8 cellular contexts compared by ENCODE assay signal in genomic region chr12:15276088-15276698, GRCh38. TPM values are rescaled to one million over a fixed set of nuclear protein-coding genes. Genes with fewer than 3 reads are reported as not detected.
A peak's percentile ranks its signal among the peaks of the same experiment; 100 is the strongest.
DNase-seq lines count a peak whose midpoint lies in the region; ATAC-seq, FAIRE-seq and TF ChIP-seq lines count a peak whose summit lies in the region.

No MANE protein-coding gene starts in this region.

- TF ChIP-seq CTCF in Caco-2 (IDR thresholded peaks at IDR 0.05; ENCODE audit: insufficient read depth in 1 of 2, low read depth in 1 of 2, low read length in 1 of 2, severe bottlenecking in 1 of 2, unreplicated experiment in 1 of 2) = peak; percentile 61 to 83
- TF ChIP-seq CTCF in HEK293 (tag by site-specific recombination; IDR thresholded peaks at IDR 0.05) = 0 out of 2 replicates have a peak, but pooled peaks have one; percentile 24
- TF ChIP-seq CTCF in Peyer's patch (IDR thresholded peaks at IDR 0.05) = peak; percentile 23 to 80 (median 68)
- TF ChIP-seq CTCF in fibroblast of lung (conservative IDR thresholded peaks at IDR 0.05 in 1 of 2, IDR thresholded peaks at IDR 0.05 in 1 of 2; ENCODE audit: low read depth in 1 of 2, low read length in 2 of 2) = peak; percentile 59 to 61
- TF ChIP-seq CTCF in pancreas (IDR thresholded peaks at IDR 0.05) = peak; percentile 48 to 58 (median 52)

- peak; percentile 49 to 61 (median 54) for ATAC-seq in pancreas
- no peak for ATAC-seq in GM19324 (IDR thresholded peaks at IDR 0.05; ENCODE audit: low FRiP score, unreplicated experiment)
- ATAC-seq in GM18867 (IDR thresholded peaks at IDR 0.05; ENCODE audit: unreplicated experiment) = no peak

- no peaks in the 10 kb centered on the region for H3K9me3 Mint-ChIP-seq in Caco-2 (ENCODE audit: unreplicated experiment)

- H3K4me3 Mint-ChIP-seq in Caco-2 (ENCODE audit: unreplicated experiment) = no peak overlapping the region

- H3K4me1 Mint-ChIP-seq in Caco-2 (ENCODE audit: low read depth, unreplicated experiment) = no peaks in the 10 kb centered on the region

- WGBS in pancreas, 2 donors = 29 to 31% methylated on average over 8 of the region's 8 CpGs

- H3K27me3 Mint-ChIP-seq in Caco-2 (ENCODE audit: insufficient read depth, unreplicated experiment) = peaks cover 8% of the 10 kb centered on the region

- no peaks in the 10 kb centered on the region for H4K20me1 ChIP-seq in fibroblast of lung (ENCODE audit: control insufficient read depth, extremely low read depth, insufficient read depth, low read length)

- DNase-seq in Caco-2 (peak in 1 of 2 experiments; percentile 69), Peyer's patch (peak in 1 of 3 donors; percentile 54), fibroblast of lung (ENCODE audit: low read depth in 2 of 2) (peak; percentile 19 to 70), pancreas (peak in 1 of 6 donors; percentile 29), GM19240 (ENCODE audit: insufficient read length, low spot score) (no peak)

- H3K4me1 ChIP-seq in Caco-2 (no peaks in the 10 kb centered on the region), HEK293 (ENCODE audit: control insufficient read depth, insufficient read depth, low read length) (no peaks in the 10 kb centered on the region), Peyer's patch (peaks cover 0 to 3% (median 0%) of the 10 kb centered on the region in 4 donors), fibroblast of lung (ENCODE audit: control insufficient read depth, extremely low read depth, insufficient read depth, low read length) (no peaks in the 10 kb centered on the region), pancreas (peaks cover 0 to 4% (median 4%) of the 10 kb centered on the region in 3 donors)

- H3K9me3 ChIP-seq in Caco-2 (no peaks in the 10 kb centered on the region), HEK293 (ENCODE audit: control insufficient read depth, insufficient read depth, low read depth, low read length) (no peaks in the 10 kb centered on the region), Peyer's patch (no peaks in the 10 kb centered on the region), fibroblast of lung (ENCODE audit: control insufficient read depth, insufficient read depth, low read depth, low read length) (no peaks in the 10 kb centered on the region), pancreas (no peaks in the 10 kb centered on the region)

- H3K79me2 ChIP-seq in fibroblast of lung (ENCODE audit: control insufficient read depth, insufficient read depth, low read length) = no peaks in the 10 kb centered on the region

- no peak overlapping the region for H3K9ac ChIP-seq in fibroblast of lung (ENCODE audit: insufficient read depth, low read length)

- POLR2A ChIA-PET in Caco-2 (lab: Charles Lee) = no interaction called here
- POLR2A ChIA-PET in HEK293 (lab: Yijun Ruan, JAX) = no interaction called here

- CTCF ChIA-PET in Caco-2 (lab: Charles Lee) = interaction anchor here (0.8 kb wide), 1 partner anchor 252 kb away, joined by 3 read pairs; no protein-coding TSS in a partner anchor
- CTCF ChIA-PET in HEK293 (lab: Yijun Ruan, JAX) = interaction anchor here (0.5 to 5.1 kb wide), 32 partner anchors 9 to 582 kb away, joined by 3 to 26 read pairs (median 4); partner anchors contain the start of gene RERG

- H3K4me3 ChIP-seq in Caco-2 (ENCODE audit: low read depth, low read length) (no peak overlapping the region), HEK293 (ENCODE audit: low read depth, low read length) (no peak overlapping the region), Peyer's patch (no peak overlapping the region), fibroblast of lung (replicated peaks in 1 of 4; ENCODE audit: control extremely low read depth in 1 of 4, insufficient read depth in 1 of 4, low read depth in 3 of 4, low read length in 4 of 4) (no peak overlapping the region), pancreas (no peak overlapping the region)

- H3K27me3 ChIP-seq in Caco-2 (replicated peaks; ENCODE audit: control insufficient read depth, insufficient read depth, low read length) (no peaks in the 10 kb centered on the region), Peyer's patch (no peaks in the 10 kb centered on the region), fibroblast of lung (ENCODE audit: control insufficient read depth, insufficient read depth, low read length) (no peaks in the 10 kb centered on the region), pancreas (no peaks in the 10 kb centered on the region)

- peak overlapping the region; percentile 30 for H2AFZ ChIP-seq in fibroblast of lung (ENCODE audit: low read length)

- FAIRE-seq in pancreas (lab: Jason Lieb, UNC) = peak; percentile 75

- intact Hi-C loops in Caco-2 (cut with micrococcal nuclease; ENCODE audit: unreplicated experiment) (loop anchor here (1.0 kb wide), 4 partner anchors 246 to 580 kb away; no protein-coding TSS in a partner anchor), pancreas (cut with DNase I) (loop anchor here in 1 of 3 donors (5.0 to 10.0 kb wide), 3 partner anchors 246 to 581 kb away; no protein-coding TSS in a partner anchor)

- H3K36me3 ChIP-seq in Caco-2 (ENCODE audit: control insufficient read depth, insufficient read depth, low read length) (no peaks in the 10 kb centered on the region), HEK293 (ENCODE audit: control insufficient read depth in 2 of 2, insufficient read depth in 1 of 2, low read length in 2 of 2) (no peaks in the 10 kb centered on the region), Peyer's patch (no peaks in the 10 kb centered on the region), fibroblast of lung (ENCODE audit: control insufficient read depth, insufficient read depth, low read length) (no peaks in the 10 kb centered on the region), pancreas (no peaks in the 10 kb centered on the region)

- no peak overlapping the region for H3K27ac Mint-ChIP-seq in Caco-2 (ENCODE audit: unreplicated experiment)

- H3K36me3 Mint-ChIP-seq in Caco-2 (ENCODE audit: insufficient read depth, unreplicated experiment) = no peaks in the 10 kb centered on the region

- no peak overlapping the region for H3K4me2 ChIP-seq in fibroblast of lung (ENCODE audit: extremely low read depth, insufficient read depth, low read length)

- BruUV-seq in Caco-2 (replicated peaks; lab: Mats Ljungman, UMichigan) = no TSS peak

- H3K27ac ChIP-seq in HEK293 (ENCODE audit: extremely low read depth, low read depth, low read length) (no peak overlapping the region), Peyer's patch (no peak overlapping the region), fibroblast of lung (ENCODE audit: insufficient read depth, low read length) (no peak overlapping the region), pancreas (no peak overlapping the region)

- no peak for TF ChIP-seq POLR2A in Peyer's patch (IDR thresholded peaks at IDR 0.05)

TF ChIP-seq in HEK293, 187 proteins besides CTCF, POLR2A, EP300 and RAD21:
- TF ChIP-seq ZNF366 (tag by site-specific recombination; conservative IDR thresholded peaks at IDR 0.05) (no peak), ZNF510 (tag by site-specific recombination; IDR thresholded peaks at IDR 0.05; ENCODE audit: insufficient replicate concordance) (no peak), IKZF3 (tag by site-specific recombination; IDR thresholded peaks at IDR 0.05) (peak; percentile 82), ZNF140 (tag by site-specific recombination; IDR thresholded peaks at IDR 0.05) (no peak), ZNF202 (tag by site-specific recombination; IDR thresholded peaks at IDR 0.05; ENCODE audit: borderline replicate concordance) (no peak), YY1 (tag by site-specific recombination; IDR thresholded peaks at IDR 0.05) (0 out of 2 replicates have a peak, but pooled peaks have one; percentile 18), ZNF654 (tag by site-specific recombination; IDR thresholded peaks at IDR 0.05; ENCODE audit: low read depth) (peak; percentile 68), ZNF600 (tag by site-specific recombination; IDR thresholded peaks at IDR 0.05) (no peak)

RNA-seq across cellular contexts. Expression of gene PTPRO, which starts 46.1 kb away (rescaled TPM):
- total RNA-seq in Caco-2 (2022) = not detected in 2 replicates
- total RNA-seq in Peyer's patch = 1 to 10 TPM; 1.2 to 4.1 (median 2.1) TPM
- 0.26 and 0.33 TPM in 2 replicates for total RNA-seq in fibroblast of lung
- 0.23 and 0.35 TPM in 2 replicates for polyA plus RNA-seq in fibroblast of lung
- 0.12 and 0.33 TPM in 2 replicates for polyA plus RNA-seq in fibroblast of lung (2012)
- polyA minus RNA-seq in fibroblast of lung (ENCODE audit: low replicate concordance) = 0.44 TPM in 1 of 2 replicates, not detected in the other
- 1 to 10 TPM in 1 of 6 donors, under 1 TPM in 4, not detected in 1; 0.28 to 2.6 (median 0.55) TPM for total RNA-seq in pancreas
- under 1 TPM; 0.11 to 0.19 TPM for polyA plus RNA-seq in pancreas

RNA-seq across cellular contexts. Expression of gene RERG, which starts 55.0 kb away (rescaled TPM):
- total RNA-seq in Caco-2 (2022) = 0.37 TPM in 1 of 2 replicates, not detected in the other
- total RNA-seq in Peyer's patch = 10 to 100 TPM in 2 of 4 donors, 1 to 10 TPM in 2; 2.3 to 31.4 (median 10.7) TPM
- 0.26 and 0.33 TPM in 2 replicates for total RNA-seq in fibroblast of lung
- 0.26 and 0.57 TPM in 2 replicates for polyA plus RNA-seq in fibroblast of lung
- polyA plus RNA-seq in fibroblast of lung (2012) = 0.13 and 0.38 TPM in 2 replicates
- polyA minus RNA-seq in fibroblast of lung (ENCODE audit: low replicate concordance) = 1.3 TPM in 1 of 2 replicates, not detected in the other
- 10 to 100 TPM in 1 of 6 donors, 1 to 10 TPM in 5; 2.0 to 10.4 (median 5.2) TPM for total RNA-seq in pancreas
- 1 to 10 TPM; 6.4 to 6.7 TPM for polyA plus RNA-seq in pancreas

Comparison
In these comparisons a context has a peak if more than half of its experiments do, and no peak if none do; other contexts are left out.
1. ATAC-seq: peak in pancreas (4 of 4); none in GM19324 (single experiment) and GM18867 (single experiment).
2. Peak in every context shown above with its lines, with median percentiles within 50 percentile points of each other: CTCF ChIP-seq.